1 cellular context compared by ENCODE assay signal in genomic region chr11:11440149-11440548, GRCh38.
TF ChIP-seq lines count a peak whose summit lies in the region.

No MANE protein-coding gene starts in this region.

TF ChIP-seq in GM23338, 12 proteins besides CTCF, POLR2A, EP300 and RAD21 (continued from another document):
- TF ChIP-seq, protein P1, sequence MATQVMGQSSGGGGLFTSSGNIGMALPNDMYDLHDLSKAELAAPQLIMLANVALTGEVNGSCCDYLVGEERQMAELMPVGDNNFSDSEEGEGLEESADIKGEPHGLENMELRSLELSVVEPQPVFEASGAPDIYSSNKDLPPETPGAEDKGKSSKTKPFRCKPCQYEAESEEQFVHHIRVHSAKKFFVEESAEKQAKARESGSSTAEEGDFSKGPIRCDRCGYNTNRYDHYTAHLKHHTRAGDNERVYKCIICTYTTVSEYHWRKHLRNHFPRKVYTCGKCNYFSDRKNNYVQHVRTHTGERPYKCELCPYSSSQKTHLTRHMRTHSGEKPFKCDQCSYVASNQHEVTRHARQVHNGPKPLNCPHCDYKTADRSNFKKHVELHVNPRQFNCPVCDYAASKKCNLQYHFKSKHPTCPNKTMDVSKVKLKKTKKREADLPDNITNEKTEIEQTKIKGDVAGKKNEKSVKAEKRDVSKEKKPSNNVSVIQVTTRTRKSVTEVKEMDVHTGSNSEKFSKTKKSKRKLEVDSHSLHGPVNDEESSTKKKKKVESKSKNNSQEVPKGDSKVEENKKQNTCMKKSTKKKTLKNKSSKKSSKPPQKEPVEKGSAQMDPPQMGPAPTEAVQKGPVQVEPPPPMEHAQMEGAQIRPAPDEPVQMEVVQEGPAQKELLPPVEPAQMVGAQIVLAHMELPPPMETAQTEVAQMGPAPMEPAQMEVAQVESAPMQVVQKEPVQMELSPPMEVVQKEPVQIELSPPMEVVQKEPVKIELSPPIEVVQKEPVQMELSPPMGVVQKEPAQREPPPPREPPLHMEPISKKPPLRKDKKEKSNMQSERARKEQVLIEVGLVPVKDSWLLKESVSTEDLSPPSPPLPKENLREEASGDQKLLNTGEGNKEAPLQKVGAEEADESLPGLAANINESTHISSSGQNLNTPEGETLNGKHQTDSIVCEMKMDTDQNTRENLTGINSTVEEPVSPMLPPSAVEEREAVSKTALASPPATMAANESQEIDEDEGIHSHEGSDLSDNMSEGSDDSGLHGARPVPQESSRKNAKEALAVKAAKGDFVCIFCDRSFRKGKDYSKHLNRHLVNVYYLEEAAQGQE (IDR thresholded peaks at IDR 0.05; ENCODE audit: unreplicated experiment) = no peak
- TF ChIP-seq JUNB (IDR thresholded peaks at IDR 0.05; ENCODE audit: unreplicated experiment) (no peak), STAT1 (IDR thresholded peaks at IDR 0.05; ENCODE audit: unreplicated experiment) (no peak), EZH2 (IDR thresholded peaks at IDR 0.05; ENCODE audit: low read depth, unreplicated experiment) (no peak), CREB1 (CRISPR knock-in tag; IDR thresholded peaks at IDR 0.05; ENCODE audit: low read depth) (no peak), EZH2phosphoT487 (IDR thresholded peaks at IDR 0.05; ENCODE audit: unreplicated experiment) (no peak), ZNF331 (CRISPR knock-in tag; IDR thresholded peaks at IDR 0.05; ENCODE audit: low read depth) (no peak)
- TF ChIP-seq, protein P2, sequence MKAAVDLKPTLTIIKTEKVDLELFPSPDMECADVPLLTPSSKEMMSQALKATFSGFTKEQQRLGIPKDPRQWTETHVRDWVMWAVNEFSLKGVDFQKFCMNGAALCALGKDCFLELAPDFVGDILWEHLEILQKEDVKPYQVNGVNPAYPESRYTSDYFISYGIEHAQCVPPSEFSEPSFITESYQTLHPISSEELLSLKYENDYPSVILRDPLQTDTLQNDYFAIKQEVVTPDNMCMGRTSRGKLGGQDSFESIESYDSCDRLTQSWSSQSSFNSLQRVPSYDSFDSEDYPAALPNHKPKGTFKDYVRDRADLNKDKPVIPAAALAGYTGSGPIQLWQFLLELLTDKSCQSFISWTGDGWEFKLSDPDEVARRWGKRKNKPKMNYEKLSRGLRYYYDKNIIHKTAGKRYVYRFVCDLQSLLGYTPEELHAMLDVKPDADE (IDR thresholded peaks at IDR 0.05) = no peak
- TF ChIP-seq, protein P3, sequence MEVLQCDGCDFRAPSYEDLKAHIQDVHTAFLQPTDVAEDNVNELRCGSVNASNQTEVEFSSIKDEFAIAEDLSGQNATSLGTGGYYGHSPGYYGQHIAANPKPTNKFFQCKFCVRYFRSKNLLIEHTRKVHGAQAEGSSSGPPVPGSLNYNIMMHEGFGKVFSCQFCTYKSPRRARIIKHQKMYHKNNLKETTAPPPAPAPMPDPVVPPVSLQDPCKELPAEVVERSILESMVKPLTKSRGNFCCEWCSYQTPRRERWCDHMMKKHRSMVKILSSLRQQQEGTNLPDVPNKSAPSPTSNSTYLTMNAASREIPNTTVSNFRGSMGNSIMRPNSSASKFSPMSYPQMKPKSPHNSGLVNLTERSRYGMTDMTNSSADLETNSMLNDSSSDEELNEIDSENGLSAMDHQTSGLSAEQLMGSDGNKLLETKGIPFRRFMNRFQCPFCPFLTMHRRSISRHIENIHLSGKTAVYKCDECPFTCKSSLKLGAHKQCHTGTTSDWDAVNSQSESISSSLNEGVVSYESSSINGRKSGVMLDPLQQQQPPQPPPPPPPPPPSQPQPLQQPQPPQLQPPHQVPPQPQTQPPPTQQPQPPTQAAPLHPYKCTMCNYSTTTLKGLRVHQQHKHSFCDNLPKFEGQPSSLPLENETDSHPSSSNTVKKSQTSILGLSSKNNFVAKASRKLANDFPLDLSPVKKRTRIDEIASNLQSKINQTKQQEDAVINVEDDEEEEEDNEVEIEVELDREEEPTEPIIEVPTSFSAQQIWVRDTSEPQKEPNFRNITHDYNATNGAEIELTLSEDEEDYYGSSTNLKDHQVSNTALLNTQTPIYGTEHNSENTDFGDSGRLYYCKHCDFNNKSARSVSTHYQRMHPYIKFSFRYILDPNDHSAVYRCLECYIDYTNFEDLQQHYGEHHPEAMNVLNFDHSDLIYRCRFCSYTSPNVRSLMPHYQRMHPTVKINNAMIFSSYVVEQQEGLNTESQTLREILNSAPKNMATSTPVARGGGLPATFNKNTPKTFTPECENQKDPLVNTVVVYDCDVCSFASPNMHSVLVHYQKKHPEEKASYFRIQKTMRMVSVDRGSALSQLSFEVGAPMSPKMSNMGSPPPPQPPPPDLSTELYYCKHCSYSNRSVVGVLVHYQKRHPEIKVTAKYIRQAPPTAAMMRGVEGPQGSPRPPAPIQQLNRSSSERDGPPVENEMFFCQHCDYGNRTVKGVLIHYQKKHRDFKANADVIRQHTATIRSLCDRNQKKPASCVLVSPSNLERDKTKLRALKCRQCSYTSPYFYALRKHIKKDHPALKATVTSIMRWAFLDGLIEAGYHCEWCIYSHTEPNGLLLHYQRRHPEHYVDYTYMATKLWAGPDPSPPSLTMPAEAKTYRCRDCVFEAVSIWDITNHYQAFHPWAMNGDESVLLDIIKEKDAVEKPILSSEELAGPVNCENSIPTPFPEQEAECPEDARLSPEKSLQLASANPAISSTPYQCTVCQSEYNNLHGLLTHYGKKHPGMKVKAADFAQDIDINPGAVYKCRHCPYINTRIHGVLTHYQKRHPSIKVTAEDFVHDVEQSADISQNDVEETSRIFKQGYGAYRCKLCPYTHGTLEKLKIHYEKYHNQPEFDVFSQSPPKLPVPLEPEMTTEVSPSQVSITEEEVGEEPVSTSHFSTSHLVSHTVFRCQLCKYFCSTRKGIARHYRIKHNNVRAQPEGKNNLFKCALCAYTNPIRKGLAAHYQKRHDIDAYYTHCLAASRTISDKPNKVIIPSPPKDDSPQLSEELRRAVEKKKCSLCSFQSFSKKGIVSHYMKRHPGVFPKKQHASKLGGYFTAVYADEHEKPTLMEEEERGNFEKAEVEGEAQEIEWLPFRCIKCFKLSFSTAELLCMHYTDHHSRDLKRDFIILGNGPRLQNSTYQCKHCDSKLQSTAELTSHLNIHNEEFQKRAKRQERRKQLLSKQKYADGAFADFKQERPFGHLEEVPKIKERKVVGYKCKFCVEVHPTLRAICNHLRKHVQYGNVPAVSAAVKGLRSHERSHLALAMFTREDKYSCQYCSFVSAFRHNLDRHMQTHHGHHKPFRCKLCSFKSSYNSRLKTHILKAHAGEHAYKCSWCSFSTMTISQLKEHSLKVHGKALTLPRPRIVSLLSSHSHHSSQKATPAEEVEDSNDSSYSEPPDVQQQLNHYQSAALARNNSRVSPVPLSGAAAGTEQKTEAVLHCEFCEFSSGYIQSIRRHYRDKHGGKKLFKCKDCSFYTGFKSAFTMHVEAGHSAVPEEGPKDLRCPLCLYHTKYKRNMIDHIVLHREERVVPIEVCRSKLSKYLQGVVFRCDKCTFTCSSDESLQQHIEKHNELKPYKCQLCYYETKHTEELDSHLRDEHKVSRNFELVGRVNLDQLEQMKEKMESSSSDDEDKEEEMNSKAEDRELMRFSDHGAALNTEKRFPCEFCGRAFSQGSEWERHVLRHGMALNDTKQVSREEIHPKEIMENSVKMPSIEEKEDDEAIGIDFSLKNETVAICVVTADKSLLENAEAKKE (CRISPR knock-in tag; IDR thresholded peaks at IDR 0.05) = no peak
